9 cellular contexts compared by ENCODE assay signal in genomic region chr13:19984430-19985218, GRCh38. TPM values are rescaled to one million over a fixed set of nuclear protein-coding genes. Genes with fewer than 3 reads are reported as not detected.
DNase-seq lines count a peak whose midpoint lies in the region; ATAC-seq, FAIRE-seq and TF ChIP-seq lines count a peak whose summit lies in the region.
"Had no signal": no experiment of that assay in that cellular context is flagged by ENCODE, and none has a peak within 500 bp of the region (broad histone marks: within the 10 kb centered on the region; RNA-seq: fewer than 3 reads in every experiment).

No MANE protein-coding gene starts in this region.

- peak; percentile 12 for DNase-seq in activated CD4-positive, alpha-beta T cell treated with anti-CD3 and anti-CD28 coated beads for 36 hours
- no peak for DNase-seq in activated CD4-positive, alpha-beta T cell treated with anti-CD3 and anti-CD28 coated beads, Interleukin-2, amount 50 U/mL, for 4 hours
- DNase-seq in GM23248 (peak; percentile 72), LHCN-M2 (ENCODE audit: low read depth) (peak; percentile 45), astrocyte (ENCODE audit: low read depth) (peak; percentile 35), kidney glomerular epithelial cell (lab: John Stamatoyannopoulos, UW) (peak; percentile 22)

- FAIRE-seq in astrocyte (lab: Jason Lieb, UNC) = no peak

- WGBS in GM23248 (ENCODE audit: low coverage in 1 of 2, low lambda C conversion rate in 2 of 2, missing lambda C conversion rate in 2 of 2), 2 experiments = 88 to 89% methylated on average over 5 of the region's 5 CpGs

- H4K20me1 ChIP-seq in GM23248 (ENCODE audit: insufficient read depth) (peaks cover 26% of the 10 kb centered on the region; the same call in 1 of the 2 replicates), astrocyte (ENCODE audit: insufficient read depth, low read length) (peaks cover 85% of the 10 kb centered on the region)

- H3K9me2 ChIP-seq in GM23248 (ENCODE audit: insufficient read depth) = no peaks in the 10 kb centered on the region

- peak; percentile 69 for TF ChIP-seq CTCF in astrocyte (IDR thresholded peaks at IDR 0.05; ENCODE audit: insufficient read depth, low read depth, low read length)

- H2AFZ ChIP-seq in GM23248 = no peak overlapping the region
- H2AFZ ChIP-seq in astrocyte (ENCODE audit: low read depth, low read length) = no peak overlapping the region

- POLR2A ChIA-PET in activated CD4-positive, alpha-beta T cell treated with anti-CD3 and anti-CD28 coated beads for 36 hours (lab: Charles Lee) = interaction anchor here (0.6 to 0.8 kb wide), 2 partner anchors 27 to 45 kb away, joined by 3 read pairs; no protein-coding TSS in a partner anchor

- H3K4me1 ChIP-seq in GM23248 (ENCODE audit: insufficient read depth) = peaks cover 7% of the 10 kb centered on the region; the same call in 1 of the 2 replicates
- no peaks in the 10 kb centered on the region for H3K4me1 ChIP-seq in astrocyte (ENCODE audit: insufficient read depth, low read length)

- no peak overlapping the region for H3K4me2 ChIP-seq in GM23248 (ENCODE audit: unreplicated experiment)
- H3K4me2 ChIP-seq in astrocyte (ENCODE audit: low read length) = no peak overlapping the region

- no peak overlapping the region for H3K9ac ChIP-seq in GM23248
- no peak overlapping the region for H3K9ac ChIP-seq in astrocyte (ENCODE audit: low read length)

- peaks cover 3% of the 10 kb centered on the region; the same call in 1 of the 2 replicates for H3K36me3 ChIP-seq in GM23248 (ENCODE audit: low read depth)
- peaks cover 3% of the 10 kb centered on the region for H3K36me3 ChIP-seq in astrocyte (ENCODE audit: insufficient read depth, low read length)

- H3K27me3 ChIP-seq in GM23248 (replicated peaks; ENCODE audit: insufficient read depth) (no peaks in the 10 kb centered on the region), astrocyte (ENCODE audit: insufficient read depth, low read length) (no peaks in the 10 kb centered on the region)

- H3K4me1 Mint-ChIP-seq in activated CD4-positive, alpha-beta T cell treated with anti-CD3 and anti-CD28 coated beads for 36 hours = peaks cover 38% of the 10 kb centered on the region
- H3K4me1 Mint-ChIP-seq in astrocyte (ENCODE audit: low read depth, unreplicated experiment) = peaks cover 29% of the 10 kb centered on the region

- in situ Hi-C loops in GM23248 (cut with MboI) = no loop called here

- CTCF ChIA-PET in activated CD4-positive, alpha-beta T cell treated with anti-CD3 and anti-CD28 coated beads for 36 hours (lab: Charles Lee) = interaction anchor here (0.6 to 4.0 kb wide), 11 partner anchors 10 to 175 kb away, joined by 3 to 26 read pairs (median 4); partner anchors contain the start of gene GJA3

- H3K4me3 ChIP-seq in GM23248 (no peak overlapping the region), astrocyte (ENCODE audit: insufficient read depth, low read depth, low read length) (no peak overlapping the region)

- peaks cover 100% of the 10 kb centered on the region for H3K79me2 ChIP-seq in GM23248 (ENCODE audit: insufficient read depth)
- H3K79me2 ChIP-seq in astrocyte (ENCODE audit: insufficient read depth, low read length) = peaks cover 96% of the 10 kb centered on the region

- no peaks in the 10 kb centered on the region for H3K27me3 Mint-ChIP-seq in activated CD4-positive, alpha-beta T cell treated with anti-CD3 and anti-CD28 coated beads for 36 hours
- H3K27me3 Mint-ChIP-seq in astrocyte (ENCODE audit: low read depth, unreplicated experiment) = no peaks in the 10 kb centered on the region
- H3K27me3 Mint-ChIP-seq: dendritic cell treated with granulocyte-macrophage colony-stimulating factor and Interleukin-4, amounts not matched to agents 40 ng/mL and 50 ng/mL, for 4 days had no signal

- peaks cover 16% of the 10 kb centered on the region; the same call in 1 of the 2 replicates for H3F3A ChIP-seq in GM23248 (ENCODE audit: insufficient read depth)

- H3K9me3 ChIP-seq in GM23248 (ENCODE audit: low read depth) (no peaks in the 10 kb centered on the region), astrocyte (ENCODE audit: insufficient read depth, low read depth, low read length) (no peaks in the 10 kb centered on the region)

- no peak overlapping the region for H3K4me3 Mint-ChIP-seq in activated CD4-positive, alpha-beta T cell treated with anti-CD3 and anti-CD28 coated beads for 36 hours
- no peak overlapping the region for H3K4me3 Mint-ChIP-seq in astrocyte (ENCODE audit: unreplicated experiment)
- H3K4me3 Mint-ChIP-seq: dendritic cell treated with granulocyte-macrophage colony-stimulating factor and Interleukin-4, amounts not matched to agents 40 ng/mL and 50 ng/mL, for 4 days had no signal

- intact Hi-C loops in activated CD4-positive, alpha-beta T cell treated with anti-CD3 and anti-CD28 coated beads for 36 hours (cut with DNase I, micrococcal nuclease) = loop anchor here (1.0 to 2.0 kb wide), 2 partner anchors 24 to 179 kb away; no protein-coding TSS in a partner anchor

- H3K27ac ChIP-seq in GM23248 (0 out of 2 replicates have a peak overlapping the region, but pooled peaks have one; percentile 12), astrocyte (ENCODE audit: low read depth, low read length) (no peak overlapping the region)

- ATAC-seq in activated CD4-positive, alpha-beta T cell treated with anti-CD3 and anti-CD28 coated beads for 36 hours = peak; percentile 68
- no peak for ATAC-seq in GM19397 (IDR thresholded peaks at IDR 0.05; ENCODE audit: unreplicated experiment)
- ATAC-seq in GM21390 (IDR thresholded peaks at IDR 0.05; ENCODE audit: unreplicated experiment) = no peak

- H3K9me3 Mint-ChIP-seq in activated CD4-positive, alpha-beta T cell treated with anti-CD3 and anti-CD28 coated beads for 36 hours (ENCODE audit: low read depth) = no peaks in the 10 kb centered on the region
- H3K9me3 Mint-ChIP-seq in astrocyte (ENCODE audit: unreplicated experiment) = no peaks in the 10 kb centered on the region
- H3K9me3 Mint-ChIP-seq: dendritic cell treated with granulocyte-macrophage colony-stimulating factor and Interleukin-4, amounts not matched to agents 40 ng/mL and 50 ng/mL, for 4 days had no signal

- peaks cover 5% of the 10 kb centered on the region for H3K36me3 Mint-ChIP-seq in activated CD4-positive, alpha-beta T cell treated with anti-CD3 and anti-CD28 coated beads for 36 hours (ENCODE audit: low read depth)
- peaks cover 12% of the 10 kb centered on the region for H3K36me3 Mint-ChIP-seq in astrocyte (ENCODE audit: low read depth, unreplicated experiment)

- peak overlapping the region; percentile 34 for H3K27ac Mint-ChIP-seq in activated CD4-positive, alpha-beta T cell treated with anti-CD3 and anti-CD28 coated beads for 36 hours
- peak overlapping the region; percentile 48 for H3K27ac Mint-ChIP-seq in astrocyte (ENCODE audit: unreplicated experiment)
- H3K27ac Mint-ChIP-seq: dendritic cell treated with granulocyte-macrophage colony-stimulating factor and Interleukin-4, amounts not matched to agents 40 ng/mL and 50 ng/mL, for 4 days had no signal

RNA-seq across cellular contexts. Expression of gene ZMYM2, which starts 26.1 kb away (rescaled TPM):
- 10 to 100 TPM; 54.2 to 59.9 TPM for total RNA-seq in activated CD4-positive, alpha-beta T cell treated with anti-CD3 and anti-CD28 coated beads for 36 hours
- 35.0 and 40.8 TPM in 2 replicates for total RNA-seq in GM23248 (2014; rRNA removed; shearing (Covaris generic))
- polyA plus RNA-seq in GM23248 (2016; fragmentation: Nextera tagmentation; extraction: Ambion mirVana) = 14.9 and 15.7 TPM in 2 replicates
- total RNA-seq in LHCN-M2 (2014; rRNA removed) (38.1 and 39.1 TPM in 2 replicates), astrocyte (103 and 109 TPM in 2 replicates)
- 9.1 TPM for polyA plus RNA-seq in LHCN-M2 (2012)

Comparison
In these comparisons a context has a peak if more than half of its experiments do, and no peak if none do; other contexts are left out.
1. DNase-seq: peak in activated CD4-positive, alpha-beta T cell treated with anti-CD3 and anti-CD28 coated beads for 36 hours (single experiment), GM23248 (single experiment), LHCN-M2 (single experiment), astrocyte (single experiment) and kidney glomerular epithelial cell (single experiment); none in activated CD4-positive, alpha-beta T cell treated with anti-CD3 and anti-CD28 coated beads, Interleukin-2, amount 50 U/mL, for 4 hours (0 of 2).